In genomic region chr2:25982273-25982967, GRCh38 we compare ENCODE assay signal across 8 cellular contexts. TPM values are rescaled to one million over a fixed set of nuclear protein-coding genes. Genes with fewer than 3 reads are reported as not detected.
A peak's percentile ranks its signal among the peaks of the same experiment; 100 is the strongest.
DNase-seq lines count a peak whose midpoint lies in the region; ATAC-seq and TF ChIP-seq lines count a peak whose summit lies in the region.

Gene KIF3C (minus strand): TSS chr2:25982497. CDS start chr2:25981917, 580 bp downstream.

- no peaks in the 10 kb centered on the region for H3K9me3 ChIP-seq in ectodermal cell (ENCODE audit: control insufficient read depth, low read length)

- intact Hi-C loops in lower leg skin (cut with DNase I; ENCODE audit: low total_unique reads), result loop anchor here (10.0 kb wide), 1 partner anchor 162 kb away; no protein-coding TSS in a partner anchor

- peak within 1 kb of the TSS; percentile 67 for H3K27ac Mint-ChIP-seq in activated CD4-positive, alpha-beta memory T cell treated with anti-CD3 and anti-CD28 coated beads, Interleukin-2, amount 10 ng/mL, durations not matched to agents 7 days and 5 days

- H3K4me1 ChIP-seq in ectodermal cell (ENCODE audit: control insufficient read depth, insufficient read depth, low read length), result peaks cover 23% of the 10 kb centered on the region

- H3K27ac ChIP-seq in ectodermal cell (ENCODE audit: insufficient read depth, low read depth, low read length, poor library complexity, severe bottlenecking), result peak within 1 kb of the TSS; percentile 85

- peak within 1 kb of the TSS; percentile 86 for H3K4me3 Mint-ChIP-seq in activated CD4-positive, alpha-beta memory T cell treated with anti-CD3 and anti-CD28 coated beads, Interleukin-2, amount 10 ng/mL, durations not matched to agents 7 days and 5 days

- DNase-seq in SIG-M5 treated with dmso at 0.1 percent for 504 hours (lab: John Stamatoyannopoulos, UW; ENCODE audit: unreplicated experiment), result peak; percentile 80
- no peak for DNase-seq in SIG-M5 (lab: John Stamatoyannopoulos, UW)
- DNase-seq in NCI-H69 (lab: John Stamatoyannopoulos, UW), result peak; percentile 83
- DNase-seq in activated CD4-positive, alpha-beta memory T cell treated with anti-CD3 and anti-CD28 coated beads, Interleukin-2, amount 10 ng/mL, durations not matched to agents 7 days and 5 days, result peak; percentile 80
- peak in 1 of 2 donors; percentile 92 for DNase-seq in lower leg skin (ENCODE audit: low spot score in 2 of 2)
- DNase-seq in stimulated activated CD4-positive, alpha-beta T cell treated with anti-CD3 and anti-CD28 coated beads, Interleukin-4, amount 100 ng/mL, for 48 hours (ENCODE audit: low read depth in 2 of 2), result peak; percentile 61 to 65

- CTCF ChIA-PET in activated CD4-positive, alpha-beta memory T cell treated with anti-CD3 and anti-CD28 coated beads, Interleukin-2, amount 10 ng/mL, durations not matched to agents 7 days and 5 days (lab: Charles Lee), result interaction anchor here (1.5 to 1.7 kb wide), 3 partner anchors 9 to 32 kb away, joined by 3 to 8 read pairs (median 5); no protein-coding TSS in a partner anchor

- POLR2A ChIA-PET in activated CD4-positive, alpha-beta memory T cell treated with anti-CD3 and anti-CD28 coated beads, Interleukin-2, amount 10 ng/mL, durations not matched to agents 7 days and 5 days (lab: Charles Lee), result interaction anchor here (1.1 to 2.4 kb wide), 5 partner anchors 10 to 365 kb away, joined by 3 to 13 read pairs (median 6); partner anchors contain the start of genes ADGRF3, ASXL2 and RAB10

- no peaks in the 10 kb centered on the region for H3K36me3 ChIP-seq in ectodermal cell (ENCODE audit: control insufficient read depth, insufficient read depth, low read length)

- no peak for TF ChIP-seq CTCF in lower leg skin (IDR thresholded peaks at IDR 0.05)

- H3K36me3 Mint-ChIP-seq in activated CD4-positive, alpha-beta memory T cell treated with anti-CD3 and anti-CD28 coated beads, Interleukin-2, amount 10 ng/mL, durations not matched to agents 7 days and 5 days (ENCODE audit: low read depth), result no peaks in the 10 kb centered on the region

- ATAC-seq in HG03342 (IDR thresholded peaks at IDR 0.05; ENCODE audit: unreplicated experiment), result peak; percentile 72

- WGBS in ectodermal cell, 2 experiments, result 1% methylated on average over 58 of the region's 58 CpGs
- WGBS in lower leg skin, 2 donors, result 1 to 2% methylated on average over 37 to 43 of the region's 58 CpGs

- H3K27me3 ChIP-seq in ectodermal cell (ENCODE audit: control insufficient read depth, insufficient read depth, low read length, poor library complexity, severe bottlenecking), result no peaks in the 10 kb centered on the region

- TF ChIP-seq POLR2A in lower leg skin (IDR thresholded peaks at IDR 0.05), result no peak

- H3K4me3 ChIP-seq in ectodermal cell (ENCODE audit: insufficient read depth, low read depth, low read length) (peak within 1 kb of the TSS; percentile 76), lower leg skin (ENCODE audit: low read depth, poor library complexity, severe bottlenecking) (peak within 1 kb of the TSS; percentile 57)

- no peaks in the 10 kb centered on the region for H3K9me3 Mint-ChIP-seq in activated CD4-positive, alpha-beta memory T cell treated with anti-CD3 and anti-CD28 coated beads, Interleukin-2, amount 10 ng/mL, durations not matched to agents 7 days and 5 days

- peaks cover 4% of the 10 kb centered on the region for H3K27me3 Mint-ChIP-seq in activated CD4-positive, alpha-beta memory T cell treated with anti-CD3 and anti-CD28 coated beads, Interleukin-2, amount 10 ng/mL, durations not matched to agents 7 days and 5 days

- H3K4me1 Mint-ChIP-seq in activated CD4-positive, alpha-beta memory T cell treated with anti-CD3 and anti-CD28 coated beads, Interleukin-2, amount 10 ng/mL, durations not matched to agents 7 days and 5 days, result peaks cover 18% of the 10 kb centered on the region

RNA-seq across cellular contexts. Expression of gene KIF3C, which starts in this region (rescaled TPM):
- 10 to 100 TPM; 10.3 to 10.7 TPM for total RNA-seq in activated CD4-positive, alpha-beta memory T cell treated with anti-CD3 and anti-CD28 coated beads, Interleukin-2, amount 10 ng/mL, durations not matched to agents 7 days and 5 days
- polyA plus RNA-seq in ectodermal cell (2013, experiment 1 of 4), result 37.6 TPM
- polyA plus RNA-seq in ectodermal cell (2013, experiment 2 of 4), result 34.8 TPM
- 31.9 TPM for polyA plus RNA-seq in ectodermal cell (2013, experiment 3 of 4)
- polyA plus RNA-seq in ectodermal cell (2013, experiment 4 of 4), result 34.5 TPM
- 1 to 10 TPM; 3.6 to 6.7 (median 4.2) TPM for total RNA-seq in lower leg skin
